1 cellular context compared by ENCODE assay signal in the genomic region with DNA sequence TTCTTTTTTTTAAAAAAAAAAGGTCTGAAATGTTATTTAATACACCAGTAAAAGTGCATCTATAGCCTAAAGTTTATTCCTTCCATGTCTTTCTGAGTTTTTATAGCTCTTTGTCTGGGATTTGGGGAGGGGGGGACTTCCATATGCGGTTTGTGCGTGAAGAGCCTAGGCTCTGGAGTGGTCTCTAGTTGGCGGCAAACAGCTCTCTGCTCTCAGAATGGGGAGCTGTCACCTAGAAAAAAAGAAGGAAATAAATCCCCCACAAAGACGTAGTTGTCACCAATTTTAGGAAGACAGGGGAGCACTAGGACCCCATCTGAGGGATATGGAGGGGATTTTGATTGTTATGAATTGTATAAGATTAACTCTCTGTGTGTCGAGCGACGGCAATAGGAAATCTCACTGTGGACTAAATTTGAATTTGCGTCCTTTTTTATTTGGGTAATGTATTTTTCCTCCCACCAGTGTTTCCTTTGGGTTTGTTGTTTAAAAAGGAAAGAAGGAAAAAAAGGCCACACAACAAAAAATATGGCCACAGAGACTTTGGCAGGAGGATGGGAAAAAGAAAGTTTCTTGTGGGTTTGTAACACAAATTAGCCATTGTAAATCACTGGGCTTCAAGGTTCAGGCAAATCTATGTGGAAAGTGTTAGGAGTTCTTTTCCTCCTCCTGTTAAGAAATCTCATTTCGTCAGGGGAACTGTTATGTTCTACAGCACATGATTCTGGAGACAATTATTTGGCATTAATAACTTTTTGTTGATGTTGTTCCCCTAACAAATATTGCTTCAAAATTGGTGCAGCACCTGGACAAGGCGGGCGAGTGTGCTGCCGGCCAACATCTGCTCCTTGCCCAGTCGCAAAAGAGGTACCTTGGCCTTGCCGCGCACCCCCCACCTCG.
TF ChIP-seq lines count a peak whose summit lies in the region.

No MANE protein-coding gene starts in this region.

TF ChIP-seq in neural cell, 6 proteins besides CTCF, POLR2A, EP300 and RAD21 (continued from another document):
- TF ChIP-seq EZH2 (IDR thresholded peaks at IDR 0.05; ENCODE audit: borderline replicate concordance, insufficient read depth, low read length, poor library complexity, severe bottlenecking) (no peak), TAF1 (IDR thresholded peaks at IDR 0.05; ENCODE audit: low read depth) (no peak), SMC3 (conservative IDR thresholded peaks at IDR 0.05; ENCODE audit: poor library complexity) (no peak), MXI1 (conservative IDR thresholded peaks at IDR 0.05; ENCODE audit: poor library complexity, severe bottlenecking) (no peak)
